Comparison of ENCODE assay signal across 10 cellular contexts in the genomic region with DNA sequence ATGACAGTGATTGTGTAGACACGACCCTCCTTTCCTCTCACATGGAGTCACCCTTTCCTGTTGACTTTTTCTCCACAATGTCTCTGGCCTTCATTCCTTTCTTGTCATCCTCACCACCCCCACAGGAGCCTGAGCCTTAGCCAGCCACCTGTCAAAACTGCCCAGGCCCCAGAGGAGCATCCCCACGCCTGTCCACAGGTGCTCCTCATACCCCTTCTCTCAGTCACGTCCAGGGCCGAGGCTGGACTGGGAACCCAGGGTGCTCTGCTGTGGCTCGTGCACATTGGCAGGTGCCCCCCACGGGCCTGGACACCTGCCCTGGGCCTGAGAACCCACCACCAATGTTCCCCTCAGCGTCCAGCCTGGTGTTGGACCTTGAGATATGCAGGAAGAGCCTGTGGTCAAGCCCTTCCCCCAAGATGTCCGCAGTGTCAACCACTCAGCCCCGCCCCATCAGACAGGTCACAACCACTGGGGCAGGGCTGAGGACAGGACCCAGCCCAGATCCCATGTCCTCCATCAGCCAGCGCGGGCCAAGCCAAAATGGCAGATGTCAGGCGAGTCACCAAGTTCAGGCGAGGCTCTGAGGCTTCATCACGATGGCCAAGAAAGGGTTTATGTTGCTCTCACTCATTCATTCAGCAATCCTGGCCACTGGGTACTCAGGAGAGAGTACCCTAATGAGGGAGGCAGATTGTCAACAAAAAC.
DNase-seq lines count a peak whose midpoint lies in the region; ATAC-seq and TF ChIP-seq lines count a peak whose summit lies in the region.
"Had no signal": no experiment of that assay in that cellular context is flagged by ENCODE, and none has a peak within 500 bp of the region (broad histone marks: within the 10 kb centered on the region; RNA-seq: fewer than 3 reads in every experiment).

No MANE protein-coding gene starts in this region.

- intact Hi-C loops in left ventricle myocardium inferior (cut with micrococcal nuclease) (no loop called here), cardiac septum (cut with DNase I) (no loop called here), colonic mucosa (cut with DNase I) (no loop called here), uterus (cut with DNase I; ENCODE audit: low total_unique reads) (no loop called here)
- intact Hi-C loops in naive thymus-derived CD4-positive, alpha-beta T cell (cut with micrococcal nuclease) = no loop called here

- H3K4me3 ChIP-seq in left ventricle myocardium inferior = no peak overlapping the region
- no peak overlapping the region for H3K4me3 ChIP-seq in colonic mucosa
- no peak overlapping the region for H3K4me3 ChIP-seq in naive thymus-derived CD4-positive, alpha-beta T cell (ENCODE audit: low read length)
- no peak overlapping the region for H3K4me3 ChIP-seq in uterus

- CTCF ChIA-PET in naive thymus-derived CD4-positive, alpha-beta T cell (lab: Charles Lee) = no interaction called here

- ATAC-seq in naive thymus-derived CD4-positive, alpha-beta T cell = peak; percentile 52

- no peaks in the 10 kb centered on the region for H3K36me3 ChIP-seq in left ventricle myocardium inferior
- no peaks in the 10 kb centered on the region for H3K36me3 ChIP-seq in colonic mucosa
- H3K36me3 ChIP-seq in naive thymus-derived CD4-positive, alpha-beta T cell (ENCODE audit: control insufficient read depth in 2 of 3, insufficient read depth in 3 of 3, low read length in 3 of 3) = no peaks in the 10 kb centered on the region
- no peaks in the 10 kb centered on the region for H3K36me3 ChIP-seq in uterus

- peaks cover 0 to 10% (median 0%) of the 10 kb centered on the region in 5 donors for H3K36me3 Mint-ChIP-seq in naive thymus-derived CD4-positive, alpha-beta T cell

- TF ChIP-seq CTCF in left ventricle myocardium inferior (IDR thresholded peaks at IDR 0.05; ENCODE audit: borderline replicate concordance) (no peak), colonic mucosa (IDR thresholded peaks at IDR 0.05) (no peak), uterus (IDR thresholded peaks at IDR 0.05) (no peak)

- peak overlapping the region; percentile 17 to 73 for H3K9ac ChIP-seq in colonic mucosa (ENCODE audit: low read depth in 2 of 2, low read length in 2 of 2)

- no peaks in the 10 kb centered on the region for H3K9me3 ChIP-seq in left ventricle myocardium inferior (replicated peaks)
- H3K9me3 ChIP-seq in colonic mucosa = no peaks in the 10 kb centered on the region
- no peaks in the 10 kb centered on the region for H3K9me3 ChIP-seq in naive thymus-derived CD4-positive, alpha-beta T cell (ENCODE audit: control insufficient read depth in 2 of 3, low read length in 3 of 3)
- no peaks in the 10 kb centered on the region for H3K9me3 ChIP-seq in uterus

- peaks cover 0 to 34% (median 4%) of the 10 kb centered on the region in 7 donors for H3K4me1 Mint-ChIP-seq in naive thymus-derived CD4-positive, alpha-beta T cell

- no peaks in the 10 kb centered on the region for H3K9me3 Mint-ChIP-seq in naive thymus-derived CD4-positive, alpha-beta T cell

- DNase-seq in left ventricle myocardium inferior (no peak), cardiac septum (ENCODE audit: low spot score) (no peak), colonic mucosa (no peak), uterus (no peak), NCI-H1930 (lab: John Stamatoyannopoulos, UW) (no peak)
- DNase-seq in naive thymus-derived CD4-positive, alpha-beta T cell = no peak
- DNase-seq in activated CD4-positive, alpha-beta T cell treated with anti-CD3 and anti-CD28 coated beads for 4 hours = no peak
- DNase-seq in stimulated activated CD4-positive, alpha-beta T cell treated with anti-CD3 and anti-CD28 coated beads, Interleukin-4, amount 100 ng/mL, for 1 hour = no peak
- DNase-seq: KG1; NK-92 treated with Interleukin-12 subunit alpha and Interleukin-12 subunit beta, amount 100 ng/mL, for 24 hours had no signal

- no peak overlapping the region for H3K4me3 Mint-ChIP-seq in naive thymus-derived CD4-positive, alpha-beta T cell

- peak overlapping the region in 2 of 9 donors; percentile 22 to 60 for H3K27ac Mint-ChIP-seq in naive thymus-derived CD4-positive, alpha-beta T cell

- POLR2A ChIA-PET in naive thymus-derived CD4-positive, alpha-beta T cell (lab: Charles Lee) = no interaction called here

- H3K27me3 Mint-ChIP-seq in naive thymus-derived CD4-positive, alpha-beta T cell = no peaks in the 10 kb centered on the region

- H3K27me3 ChIP-seq in left ventricle myocardium inferior (ENCODE audit: low read depth) (no peaks in the 10 kb centered on the region), colonic mucosa (no peaks in the 10 kb centered on the region), uterus (no peaks in the 10 kb centered on the region)
- H3K27me3 ChIP-seq in naive thymus-derived CD4-positive, alpha-beta T cell (ENCODE audit: control insufficient read depth in 2 of 2, insufficient read depth in 2 of 2, low read length in 2 of 2) = no peaks in the 10 kb centered on the region

- H3K4me1 ChIP-seq in left ventricle myocardium inferior (peaks cover 94% of the 10 kb centered on the region), colonic mucosa (peaks cover 26% of the 10 kb centered on the region), uterus (peaks cover 0 to 27% of the 10 kb centered on the region in 2 donors)
- no peaks in the 10 kb centered on the region for H3K4me1 ChIP-seq in naive thymus-derived CD4-positive, alpha-beta T cell (ENCODE audit: control insufficient read depth in 2 of 2, insufficient read depth in 2 of 2, low read length in 2 of 2)

- TF ChIP-seq POLR2A in uterus (IDR thresholded peaks at IDR 0.05) = no peak

- H3K27ac ChIP-seq in left ventricle myocardium inferior (replicated peaks) = peak overlapping the region; percentile 58
- peak overlapping the region; percentile 79 for H3K27ac ChIP-seq in colonic mucosa
- H3K27ac ChIP-seq in naive thymus-derived CD4-positive, alpha-beta T cell (ENCODE audit: low read depth, low read length) = no peak overlapping the region
- peak overlapping the region; percentile 70 to 84 for H3K27ac ChIP-seq in uterus
